In genomic region chr21:42878993-42879787, GRCh38 we compare ENCODE assay signal across 8 cellular contexts. TPM values are rescaled to one million over a fixed set of nuclear protein-coding genes. Genes with fewer than 3 reads are reported as not detected.
A peak's percentile ranks its signal among the peaks of the same experiment; 100 is the strongest.
DNase-seq lines count a peak whose midpoint lies in the region; ATAC-seq, FAIRE-seq and TF ChIP-seq lines count a peak whose summit lies in the region.

WDR4 (minus strand) TSS chr21:42879539; CDS start chr21:42879495, 44 bp downstream.

- peak; percentile 58 for FAIRE-seq in RCC 7860 (lab: Jason Lieb, UNC)

- H3K9me3 ChIP-seq in DOHH2 (ENCODE audit: control insufficient read depth, insufficient read depth, low read length) (no peaks in the 10 kb centered on the region), GM23248 (ENCODE audit: low read depth) (no peaks in the 10 kb centered on the region), Karpas-422 (ENCODE audit: low read length) (no peaks in the 10 kb centered on the region), esophagus muscularis mucosa (no peaks in the 10 kb centered on the region), muscle layer of duodenum (ENCODE audit: control insufficient read depth in 1 of 2, low read length in 2 of 2) (no peaks in the 10 kb centered on the region)

- no peaks in the 10 kb centered on the region for H3K27me3 Mint-ChIP-seq in activated T-cell treated with anti-CD3 and anti-CD28 coated beads, Interleukin-2, amount 50 U/mL, for 72 hours (ENCODE audit: low read depth)

- H2AFZ ChIP-seq in GM23248, result peak within 1 kb of the TSS; percentile 99
- peak within 1 kb of the TSS; percentile 56; the same call in 1 of the 2 replicates for H2AFZ ChIP-seq in Karpas-422 (ENCODE audit: low read length)

- H3K79me2 ChIP-seq in DOHH2 (ENCODE audit: control insufficient read depth, low read length) (peaks cover 62% of the 10 kb centered on the region), GM23248 (ENCODE audit: insufficient read depth) (peaks cover 55% of the 10 kb centered on the region), Karpas-422 (ENCODE audit: low read length) (peaks cover 52% of the 10 kb centered on the region)

- intact Hi-C loops in esophagus muscularis mucosa (cut with DNase I), result no loop called here

- no peaks in the 10 kb centered on the region; the same call in 1 of the 2 replicates for H4K20me1 ChIP-seq in DOHH2 (ENCODE audit: control insufficient read depth, insufficient read depth, low read depth, low read length)
- no peaks in the 10 kb centered on the region for H4K20me1 ChIP-seq in GM23248 (ENCODE audit: insufficient read depth)
- H4K20me1 ChIP-seq in Karpas-422 (ENCODE audit: insufficient read depth, low read depth, low read length), result peaks cover 11% of the 10 kb centered on the region; the same call in 1 of the 2 replicates

- peak within 1 kb of the TSS; percentile 97 to 98 for H3K4me3 Mint-ChIP-seq in activated T-cell treated with anti-CD3 and anti-CD28 coated beads, Interleukin-2, amount 50 U/mL, for 72 hours

- TF ChIP-seq CTCF in DOHH2 (IDR thresholded peaks at IDR 0.05; ENCODE audit: low read depth, low read length, poor library complexity, severe bottlenecking), result no peak
- peak in 1 of 3 experiments; percentile 23 for TF ChIP-seq CTCF in esophagus muscularis mucosa (IDR thresholded peaks at IDR 0.05)

- in situ Hi-C loops in GM23248 (cut with MboI), result no loop called here

- H3K27me3 ChIP-seq in DOHH2 (ENCODE audit: control insufficient read depth, low read length), result no peaks in the 10 kb centered on the region
- no peaks in the 10 kb centered on the region for H3K27me3 ChIP-seq in GM23248 (replicated peaks; ENCODE audit: insufficient read depth)
- no peaks in the 10 kb centered on the region for H3K27me3 ChIP-seq in Karpas-422 (ENCODE audit: low read length)
- H3K27me3 ChIP-seq in esophagus muscularis mucosa, result no peaks in the 10 kb centered on the region
- no peaks in the 10 kb centered on the region for H3K27me3 ChIP-seq in muscle layer of duodenum (ENCODE audit: low read depth, low read length)

- peaks cover 34% of the 10 kb centered on the region for H3K4me1 Mint-ChIP-seq in activated T-cell treated with anti-CD3 and anti-CD28 coated beads, Interleukin-2, amount 50 U/mL, for 72 hours (ENCODE audit: low read depth)

- peak; percentile 95 to 96 for ATAC-seq in activated T-cell treated with anti-CD3 and anti-CD28 coated beads, Interleukin-2, amount 50 U/mL, for 72 hours (replicated peaks in 1 of 2)

- no peaks in the 10 kb centered on the region for H3K9me2 ChIP-seq in DOHH2 (replicated peaks; ENCODE audit: control insufficient read depth, low read length)
- no peaks in the 10 kb centered on the region for H3K9me2 ChIP-seq in GM23248 (ENCODE audit: insufficient read depth)
- H3K9me2 ChIP-seq in Karpas-422 (replicated peaks; ENCODE audit: insufficient read depth, low read length), result no peaks in the 10 kb centered on the region

- no peak for TF ChIP-seq EP300 in esophagus muscularis mucosa (IDR thresholded peaks at IDR 0.05)

- H3K4me2 ChIP-seq in DOHH2 (ENCODE audit: low read length), result peak within 1 kb of the TSS; percentile 82
- H3K4me2 ChIP-seq in GM23248 (ENCODE audit: unreplicated experiment), result peak within 1 kb of the TSS; percentile 97
- H3K4me2 ChIP-seq in Karpas-422 (ENCODE audit: low read depth, low read length, poor library complexity, severe bottlenecking), result peak within 1 kb of the TSS; percentile 92

- H3K4me1 ChIP-seq in DOHH2 (ENCODE audit: control insufficient read depth, low read length) (peaks cover 18% of the 10 kb centered on the region), GM23248 (ENCODE audit: insufficient read depth) (peaks cover 5% of the 10 kb centered on the region), Karpas-422 (ENCODE audit: low read length) (peaks cover 19% of the 10 kb centered on the region), esophagus muscularis mucosa (peaks cover 11 to 25% (median 22%) of the 10 kb centered on the region in 4 donors), muscle layer of duodenum (ENCODE audit: control insufficient read depth in 1 of 2, insufficient read depth in 2 of 2, low read length in 2 of 2) (peaks cover 0 to 14% of the 10 kb centered on the region in 2 donors)

- peak within 1 kb of the TSS; percentile 83 for H3K4me3 ChIP-seq in DOHH2 (ENCODE audit: low read length)
- H3K4me3 ChIP-seq in GM23248, result peak within 1 kb of the TSS; percentile 97
- H3K4me3 ChIP-seq in Karpas-422 (ENCODE audit: low read length), result peak within 1 kb of the TSS; percentile 90
- H3K4me3 ChIP-seq in esophagus muscularis mucosa, result peak within 1 kb of the TSS; percentile 73 to 98 (median 92)
- H3K4me3 ChIP-seq in muscle layer of duodenum (ENCODE audit: low read depth in 1 of 2, low read length in 2 of 2), result peak within 1 kb of the TSS; percentile 93 to 97

- DNase-seq in GM23248 (peak; percentile 98), Karpas-422 (peak; percentile 99), RCC 7860 (ENCODE audit: low spot score) (peak; percentile 95), esophagus muscularis mucosa (ENCODE audit: extremely low spot score) (peak; percentile 99)
- DNase-seq in activated T-cell treated with anti-CD3 and anti-CD28 coated beads, Interleukin-2, amount 50 U/mL, for 72 hours, result peak; percentile 98 to 99
- DNase-seq in stimulated activated CD8-positive, alpha-beta memory T cell treated with anti-CD3 and anti-CD28 coated beads, Interleukin-7, amount 100 ng/mL, for 24 hours (ENCODE audit: low read depth), result peak; percentile 98

- H3K27ac ChIP-seq in DOHH2 (ENCODE audit: low read depth, low read length), result peak within 1 kb of the TSS; percentile 66
- peak within 1 kb of the TSS; percentile 84 for H3K27ac ChIP-seq in GM23248
- H3K27ac ChIP-seq in Karpas-422 (ENCODE audit: low read length), result peak within 1 kb of the TSS; percentile 68
- peak within 1 kb of the TSS; percentile 74 to 98 (median 88) for H3K27ac ChIP-seq in esophagus muscularis mucosa (replicated peaks in 1 of 4)
- peak within 1 kb of the TSS; percentile 79 for H3K27ac ChIP-seq in muscle layer of duodenum (ENCODE audit: low read length)

- H3K9ac ChIP-seq in GM23248 (peak within 1 kb of the TSS; percentile 95), Karpas-422 (ENCODE audit: low read length) (peak within 1 kb of the TSS; percentile 94)

- H3K9me3 Mint-ChIP-seq in activated T-cell treated with anti-CD3 and anti-CD28 coated beads, Interleukin-2, amount 50 U/mL, for 72 hours, result no peaks in the 10 kb centered on the region

- peak; percentile 13 for TF ChIP-seq POLR2A in esophagus muscularis mucosa (IDR thresholded peaks at IDR 0.05; ENCODE audit: low read depth)

- peak within 1 kb of the TSS; percentile 98 for H3K27ac Mint-ChIP-seq in activated T-cell treated with anti-CD3 and anti-CD28 coated beads, Interleukin-2, amount 50 U/mL, for 72 hours

- WGBS in GM23248 (ENCODE audit: low coverage in 1 of 2, low lambda C conversion rate in 2 of 2, missing lambda C conversion rate in 2 of 2), 2 experiments, result 1% methylated on average over 76 to 77 of the region's 80 CpGs
- WGBS in esophagus muscularis mucosa, result 0% methylated on average over 9 of the region's 80 CpGs

- H3K36me3 Mint-ChIP-seq in activated T-cell treated with anti-CD3 and anti-CD28 coated beads, Interleukin-2, amount 50 U/mL, for 72 hours (ENCODE audit: insufficient read depth in 2 of 2), result peaks cover 4 to 19% of the 10 kb centered on the region in 2 donors

- no peaks in the 10 kb centered on the region for H3F3A ChIP-seq in DOHH2 (ENCODE audit: control insufficient read depth, insufficient read depth)
- peaks cover 8% of the 10 kb centered on the region for H3F3A ChIP-seq in GM23248 (ENCODE audit: insufficient read depth)

- H3K36me3 ChIP-seq in DOHH2 (ENCODE audit: control insufficient read depth, low read length) (peaks cover 45% of the 10 kb centered on the region), GM23248 (ENCODE audit: low read depth) (peaks cover 6% of the 10 kb centered on the region; the same call in 1 of the 2 replicates), Karpas-422 (ENCODE audit: insufficient read depth, low read length) (peaks cover 3% of the 10 kb centered on the region; the same call in 1 of the 2 replicates), esophagus muscularis mucosa (peaks cover 0 to 24% (median 18%) of the 10 kb centered on the region in 4 donors), muscle layer of duodenum (ENCODE audit: control insufficient read depth in 1 of 2, insufficient read depth in 2 of 2, low read length in 2 of 2) (peaks cover 0 to 4% of the 10 kb centered on the region in 2 donors)

RNA-seq across cellular contexts. Expression of gene WDR4, which starts in this region (rescaled TPM):
- 8.6 and 13.5 TPM in 2 replicates for total RNA-seq in GM23248 (2014; rRNA removed; shearing (Covaris generic))
- polyA plus RNA-seq in GM23248 (2016; fragmentation: Nextera tagmentation; extraction: Ambion mirVana), result 11.9 and 12.5 TPM in 2 replicates
- 15.3 and 24.9 TPM in 2 replicates for total RNA-seq in Karpas-422 (2014; rRNA removed; shearing (Covaris generic); ENCODE audit: low replicate concordance)
- total RNA-seq in activated T-cell treated with anti-CD3 and anti-CD28 coated beads, Interleukin-2, amount 50 U/mL, for 72 hours, result 10 to 100 TPM; 17.1 to 18.9 TPM
- 10 to 100 TPM in 1 of 4 donors, 1 to 10 TPM in 3; 5.8 to 10.1 (median 7.0) TPM for total RNA-seq in esophagus muscularis mucosa

Comparison
In these comparisons a context has a peak if more than half of its experiments do, and no peak if none do; other contexts are left out.
1. Peak in every context shown above with its lines: DNase-seq, ATAC-seq, H3K4me3 ChIP-seq and H3K27ac ChIP-seq.